38 cellular contexts compared by ENCODE assay signal in genomic region chr2:70820499-70820898, GRCh38. TPM values are rescaled to one million over a fixed set of nuclear protein-coding genes. Genes with fewer than 3 reads are reported as not detected.
"Had no signal": no experiment of that assay in that cellular context is flagged by ENCODE, and none has a peak within 500 bp of the region (broad histone marks: within the 10 kb centered on the region; RNA-seq: fewer than 3 reads in every experiment).

CLEC4F (minus strand) TSS chr2:70820599; CDS start chr2:70820523, 76 bp downstream.

- ATAC-seq: activated CD4-positive, alpha-beta T cell treated with anti-CD3 and anti-CD28 coated beads for 36 hours; activated CD8-positive, alpha-beta memory T cell treated with anti-CD3 and anti-CD28 coated beads, Interleukin-2, amount 10 ng/mL, durations not matched to agents 7 days and 5 days; activated CD8-positive, alpha-beta T cell treated with anti-CD3 and anti-CD28 coated beads, Interleukin-2, amount 10 ng/mL, durations not matched to agents 7 days and 5 days; activated naive CD8-positive, alpha-beta T cell treated with anti-CD3 and anti-CD28 coated beads, Interleukin-2, amount 50 U/mL, for 24 hours; body of pancreas; effector memory CD8-positive, alpha-beta T cell; foreskin keratinocyte; gastrocnemius medialis; heart left ventricle; T-helper 17 cell had no signal

- H3K27ac ChIP-seq: adrenal gland, body of pancreas, esophagus muscularis mucosa, foreskin keratinocyte, gastrocnemius medialis, heart left ventricle, WERI-Rb-1 had no signal

- H3K4me3 ChIP-seq: adrenal gland, body of pancreas, esophagus muscularis mucosa, gastrocnemius medialis, heart left ventricle had no signal

- H3K27ac Mint-ChIP-seq: activated CD4-positive, alpha-beta memory T cell treated with anti-CD3 and anti-CD28 coated beads for 36 hours; activated CD4-positive, alpha-beta T cell treated with anti-CD3 and anti-CD28 coated beads for 36 hours; activated CD4-positive, alpha-beta T cell treated with anti-CD3 and anti-CD28 coated beads, Interleukin-2, amount 10 ng/mL, durations not matched to agents 24 days and 14 days; activated CD8-positive, alpha-beta T cell treated with anti-CD3 and anti-CD28 coated beads, Interleukin-2, amount 10 ng/mL, durations not matched to agents 7 days and 5 days; activated naive CD4-positive, alpha-beta T cell treated with anti-CD3 and anti-CD28 coated beads for 36 hours; activated naive CD4-positive, alpha-beta T cell treated with anti-CD3 and anti-CD28 coated beads, Interleukin-2, amount 50 U/mL, for 24 hours; activated naive CD8-positive, alpha-beta T cell treated with anti-CD3 and anti-CD28 coated beads for 36 hours; activated naive CD8-positive, alpha-beta T cell treated with anti-CD3 and anti-CD28 coated beads, Interleukin-2, amount 50 U/mL, for 24 hours; activated T-helper 1 cell treated with anti-CD3 and anti-CD28 coated beads, Interleukin-12 subunit alpha, Interleukin-12 subunit beta, Interleukin-2, Interleukin-4 antibody, amounts not matched to agents 30 ng/mL and 10 ng/mL and 1 ng/mL, durations not matched to agents 14 hours and 24 hours and 36 hours; effector memory CD8-positive, alpha-beta T cell; T-helper 17 cell; T-helper 2 cell treated with Interferon-gamma antibody and Interleukin-4, amounts not matched to agents 5 μg/mL and 100 μg/mL, for 36 hours had no signal

- H3K27me3 ChIP-seq: adrenal gland, body of pancreas, gastrocnemius medialis had no signal

- H3K4me3 Mint-ChIP-seq: activated CD4-positive, alpha-beta memory T cell treated with anti-CD3 and anti-CD28 coated beads for 36 hours; activated CD4-positive, alpha-beta T cell treated with anti-CD3 and anti-CD28 coated beads for 36 hours; activated CD4-positive, alpha-beta T cell treated with anti-CD3 and anti-CD28 coated beads, Interleukin-2, amount 10 ng/mL, durations not matched to agents 24 days and 14 days; activated CD8-positive, alpha-beta memory T cell treated with anti-CD3 and anti-CD28 coated beads, Interleukin-2, amount 10 ng/mL, durations not matched to agents 7 days and 5 days; activated CD8-positive, alpha-beta T cell treated with anti-CD3 and anti-CD28 coated beads, Interleukin-2, amount 10 ng/mL, durations not matched to agents 7 days and 5 days; activated naive CD4-positive, alpha-beta T cell treated with anti-CD3 and anti-CD28 coated beads for 36 hours; activated naive CD4-positive, alpha-beta T cell treated with anti-CD3 and anti-CD28 coated beads, Interleukin-2, amount 50 U/mL, for 24 hours; activated naive CD8-positive, alpha-beta T cell treated with anti-CD3 and anti-CD28 coated beads for 36 hours; activated naive CD8-positive, alpha-beta T cell treated with anti-CD3 and anti-CD28 coated beads, Interleukin-2, amount 50 U/mL, for 24 hours; activated T-helper 1 cell treated with anti-CD3 and anti-CD28 coated beads, Interleukin-12 subunit alpha, Interleukin-12 subunit beta, Interleukin-2, Interleukin-4 antibody, amounts not matched to agents 30 ng/mL and 10 ng/mL and 1 ng/mL, durations not matched to agents 14 hours and 24 hours and 36 hours; effector memory CD8-positive, alpha-beta T cell; T-helper 17 cell; T-helper 2 cell treated with Interferon-gamma antibody and Interleukin-4, amounts not matched to agents 5 μg/mL and 100 μg/mL, for 36 hours had no signal

- H3K36me3 ChIP-seq: adrenal gland, esophagus muscularis mucosa, gastrocnemius medialis, heart left ventricle, WERI-Rb-1 had no signal

- H3K9me3 Mint-ChIP-seq: activated CD4-positive, alpha-beta memory T cell treated with anti-CD3 and anti-CD28 coated beads for 36 hours; activated CD4-positive, alpha-beta T cell treated with anti-CD3 and anti-CD28 coated beads, Interleukin-2, amount 10 ng/mL, durations not matched to agents 24 days and 14 days; activated naive CD4-positive, alpha-beta T cell treated with anti-CD3 and anti-CD28 coated beads for 36 hours; activated naive CD4-positive, alpha-beta T cell treated with anti-CD3 and anti-CD28 coated beads, Interleukin-2, amount 50 U/mL, for 24 hours; activated naive CD8-positive, alpha-beta T cell treated with anti-CD3 and anti-CD28 coated beads for 36 hours; activated naive CD8-positive, alpha-beta T cell treated with anti-CD3 and anti-CD28 coated beads, Interleukin-2, amount 50 U/mL, for 24 hours; activated T-helper 1 cell treated with anti-CD3 and anti-CD28 coated beads, Interleukin-12 subunit alpha, Interleukin-12 subunit beta, Interleukin-2, Interleukin-4 antibody, amounts not matched to agents 30 ng/mL and 10 ng/mL and 1 ng/mL, durations not matched to agents 14 hours and 24 hours and 36 hours; activated T-helper 2 cell treated with anti-CD3 and anti-CD28 coated beads, Interferon-gamma antibody, Interleukin-2, Interleukin-4, amounts not matched to agents 10 μg/mL and 5 μg/mL and 100 μg/mL, durations not matched to agents 14 hours and 24 hours and 36 hours; effector memory CD8-positive, alpha-beta T cell; T-helper 2 cell treated with Interferon-gamma antibody and Interleukin-4, amounts not matched to agents 5 μg/mL and 100 μg/mL, for 36 hours had no signal

- H3K27me3 Mint-ChIP-seq: activated naive CD4-positive, alpha-beta T cell treated with anti-CD3 and anti-CD28 coated beads, Interleukin-2, amount 50 U/mL, for 24 hours; activated naive CD8-positive, alpha-beta T cell treated with anti-CD3 and anti-CD28 coated beads for 36 hours had no signal

- H3K9me3 ChIP-seq: adrenal gland, body of pancreas, esophagus muscularis mucosa, gastrocnemius medialis, heart left ventricle had no signal

- DNase-seq: activated CD4-positive, alpha-beta memory T cell treated with anti-CD3 and anti-CD28 coated beads for 36 hours; activated CD4-positive, alpha-beta T cell treated with anti-CD3 and anti-CD28 coated beads for 36 hours; activated CD4-positive, alpha-beta T cell treated with anti-CD3 and anti-CD28 coated beads, Interleukin-2, amount 10 ng/mL, durations not matched to agents 24 days and 14 days; activated CD4-positive, CD25-positive, alpha-beta regulatory T cell; activated CD4-positive, CD25-positive, alpha-beta regulatory T cell treated with anti-CD3 and anti-CD28 coated beads, Interleukin-2, amount 50 U/mL, for 72 hours; activated CD8-positive, alpha-beta memory T cell treated with anti-CD3 and anti-CD28 coated beads, Interleukin-2, amount 10 ng/mL, durations not matched to agents 7 days and 5 days; activated CD8-positive, alpha-beta memory T cell treated with anti-CD3 and anti-CD28 coated beads, Interleukin-2, amount 50 U/mL, for 4 hours; activated CD8-positive, alpha-beta T cell treated with anti-CD3 and anti-CD28 coated beads, Interleukin-2, amount 10 ng/mL, durations not matched to agents 7 days and 5 days; activated effector memory CD4-positive, alpha-beta T cell treated with anti-CD3 and anti-CD28 coated beads, Interleukin-2, amount 50 U/mL, for 16 hours; activated naive CD4-positive, alpha-beta T cell treated with anti-CD3 and anti-CD28 coated beads for 36 hours; activated naive CD8-positive, alpha-beta T cell treated with anti-CD3 and anti-CD28 coated beads for 36 hours; activated naive CD8-positive, alpha-beta T cell treated with anti-CD3 and anti-CD28 coated beads, Interleukin-2, amount 50 U/mL, for 24 hours; activated T-cell treated with anti-CD3 and anti-CD28 coated beads, Interleukin-2, amount 50 U/mL, for 1 hour; activated T-cell treated with anti-CD3 and anti-CD28 coated beads, Interleukin-2, amount 50 U/mL, for 48 hours; adrenal gland; amygdala; aorta; body of pancreas; caudate nucleus; cortex of kidney; dermis blood vessel endothelial cell; effector CD4-positive, alpha-beta T cell; effector memory CD8-positive, alpha-beta T cell; erythroblast; foreskin keratinocyte; gastrocnemius medialis; glutamatergic neuron; heart left ventricle; T-helper 1 cell; T-helper 17 cell; T1000; WERI-Rb-1 had no signal

- H3K4me1 ChIP-seq: adrenal gland, body of pancreas, esophagus muscularis mucosa, foreskin keratinocyte, gastrocnemius medialis, heart left ventricle had no signal

- H3K36me3 Mint-ChIP-seq: activated CD4-positive, alpha-beta memory T cell treated with anti-CD3 and anti-CD28 coated beads for 36 hours; activated CD8-positive, alpha-beta memory T cell treated with anti-CD3 and anti-CD28 coated beads, Interleukin-2, amount 10 ng/mL, durations not matched to agents 7 days and 5 days; activated naive CD4-positive, alpha-beta T cell treated with anti-CD3 and anti-CD28 coated beads, Interleukin-2, amount 50 U/mL, for 24 hours had no signal

- H3K4me1 Mint-ChIP-seq: activated naive CD4-positive, alpha-beta T cell treated with anti-CD3 and anti-CD28 coated beads, Interleukin-2, amount 50 U/mL, for 24 hours; activated naive CD8-positive, alpha-beta T cell treated with anti-CD3 and anti-CD28 coated beads, Interleukin-2, amount 50 U/mL, for 24 hours had no signal

RNA-seq across cellular contexts. Expression of gene CLEC4F, which starts in this region (rescaled TPM):
- total RNA-seq: activated CD4-positive, alpha-beta memory T cell treated with anti-CD3 and anti-CD28 coated beads for 36 hours; activated CD4-positive, alpha-beta T cell treated with anti-CD3 and anti-CD28 coated beads for 36 hours; activated CD4-positive, alpha-beta T cell treated with anti-CD3 and anti-CD28 coated beads, Interleukin-2, amount 10 ng/mL, durations not matched to agents 24 days and 14 days; activated CD8-positive, alpha-beta memory T cell treated with anti-CD3 and anti-CD28 coated beads for 36 hours; activated CD8-positive, alpha-beta memory T cell treated with anti-CD3 and anti-CD28 coated beads, Interleukin-2, amount 10 ng/mL, durations not matched to agents 7 days and 5 days; activated CD8-positive, alpha-beta T cell treated with anti-CD3 and anti-CD28 coated beads, Interleukin-2, amount 10 ng/mL, durations not matched to agents 7 days and 5 days; activated naive CD4-positive, alpha-beta T cell treated with anti-CD3 and anti-CD28 coated beads for 36 hours; activated naive CD8-positive, alpha-beta T cell treated with anti-CD3 and anti-CD28 coated beads for 36 hours; adrenal gland; foreskin keratinocyte had no signal
- polyA plus RNA-seq: aorta, foreskin keratinocyte had no signal
